Comparison of ENCODE assay signal across 13 cellular contexts in genomic region chr19:33294058-33294798, GRCh38. TPM values are rescaled to one million over a fixed set of nuclear protein-coding genes. Genes with fewer than 3 reads are reported as not detected.
DNase-seq lines count a peak whose midpoint lies in the region; ATAC-seq and TF ChIP-seq lines count a peak whose summit lies in the region.
"Had no signal": no experiment of that assay in that cellular context is flagged by ENCODE, and none has a peak within 500 bp of the region (broad histone marks: within the 10 kb centered on the region; RNA-seq: fewer than 3 reads in every experiment).

No MANE protein-coding gene starts in this region.

- no peak for TF ChIP-seq CTCF in liver (IDR thresholded peaks at IDR 0.05; ENCODE audit: low read depth, low read length, missing input control)

- WGBS in GM23248 (ENCODE audit: low coverage in 1 of 2, low lambda C conversion rate in 2 of 2, missing lambda C conversion rate in 2 of 2), 2 experiments = 83 to 87% methylated on average over 13 of the region's 13 CpGs
- WGBS in liver = 69% methylated on average over 13 of the region's 13 CpGs

- H3K79me2 ChIP-seq in GM23248 (ENCODE audit: insufficient read depth) = no peaks in the 10 kb centered on the region

- 0 out of 2 replicates have a peak overlapping the region, but pooled peaks have one; percentile 47 for H3K9ac ChIP-seq in GM23248
- H3K9ac ChIP-seq in liver (ENCODE audit: low read depth in 1 of 2, low read length in 2 of 2) = peak overlapping the region in 1 of 2 donors; percentile 18
- peak overlapping the region in 1 of 3 donors; percentile 40 for H3K9ac ChIP-seq in skeletal muscle tissue (ENCODE audit: low read depth in 1 of 3, low read length in 3 of 3)

- no peak overlapping the region for H3K4me2 ChIP-seq in GM23248 (ENCODE audit: unreplicated experiment)

- no peaks in the 10 kb centered on the region for H3K36me3 ChIP-seq in GM23248 (ENCODE audit: low read depth)
- H3K36me3 ChIP-seq in SJCRH30 = no peaks in the 10 kb centered on the region
- no peaks in the 10 kb centered on the region for H3K36me3 ChIP-seq in liver (ENCODE audit: control insufficient read depth in 4 of 4, insufficient read depth in 3 of 4, low read depth in 1 of 4, low read length in 3 of 4)
- no peaks in the 10 kb centered on the region for H3K36me3 ChIP-seq in skeletal muscle tissue (ENCODE audit: control insufficient read depth in 3 of 3, insufficient read depth in 3 of 3, low read length in 3 of 3)
- H3K36me3 ChIP-seq: heart right ventricle had no signal

- DNase-seq in GM23248 (no peak), SJCRH30 (no peak), DMS153 (lab: John Stamatoyannopoulos, UW) (no peak), NCI-H748 treated with DMSO at 0.1 percent for 48 hours (lab: John Stamatoyannopoulos, UW) (no peak), GM03348 (ENCODE audit: low spot score) (no peak)
- DNase-seq: activated CD4-positive, alpha-beta T cell treated with anti-CD3 and anti-CD28 coated beads, Interleukin-2, amount 50 U/mL, for 48 hours; heart right ventricle; left cardiac atrium; Right ventricle myocardium superior; T-helper 9 cell had no signal

- H3F3A ChIP-seq in GM23248 (ENCODE audit: insufficient read depth) = peaks cover 12% of the 10 kb centered on the region

- H3K27me3 ChIP-seq in GM23248 (replicated peaks; ENCODE audit: insufficient read depth) (peaks cover 7% of the 10 kb centered on the region; the same call in 1 of the 2 replicates), SJCRH30 (no peaks in the 10 kb centered on the region), liver (ENCODE audit: control insufficient read depth in 4 of 4, insufficient read depth in 4 of 4, low read length in 3 of 4) (no peaks in the 10 kb centered on the region), skeletal muscle tissue (ENCODE audit: control insufficient read depth in 3 of 3, insufficient read depth in 3 of 3, low read length in 3 of 3) (peaks cover 0 to 4% (median 0%) of the 10 kb centered on the region in 3 donors)

- H3K4me3 ChIP-seq in GM23248 = no peak overlapping the region
- H3K4me3 ChIP-seq in SJCRH30 = peak overlapping the region; percentile 43
- H3K4me3 ChIP-seq in liver (ENCODE audit: low read depth in 1 of 3, low read length in 3 of 3) = no peak overlapping the region
- H3K4me3 ChIP-seq in skeletal muscle tissue (ENCODE audit: low read length in 3 of 3) = no peak overlapping the region

- H3K9me2 ChIP-seq in GM23248 (ENCODE audit: insufficient read depth) = no peaks in the 10 kb centered on the region

- in situ Hi-C loops in GM23248 (cut with MboI) = no loop called here

- no peaks in the 10 kb centered on the region for H4K20me1 ChIP-seq in GM23248 (ENCODE audit: insufficient read depth)

- H3K4me1 ChIP-seq in GM23248 (ENCODE audit: insufficient read depth) = peaks cover 11% of the 10 kb centered on the region
- peaks cover 27% of the 10 kb centered on the region for H3K4me1 ChIP-seq in SJCRH30
- H3K4me1 ChIP-seq in liver (ENCODE audit: control insufficient read depth in 4 of 4, insufficient read depth in 4 of 4, low read length in 3 of 4) = peaks cover 17 to 65% (median 44%) of the 10 kb centered on the region in 4 donors
- H3K4me1 ChIP-seq in skeletal muscle tissue (ENCODE audit: control insufficient read depth in 3 of 3, insufficient read depth in 3 of 3, low read length in 3 of 3) = peaks cover 15 to 18% (median 17%) of the 10 kb centered on the region in 3 donors

- H2AFZ ChIP-seq in GM23248 = 0 out of 2 replicates have a peak overlapping the region, but pooled peaks have one; percentile 21

- no peak for ATAC-seq in HG03175 (IDR thresholded peaks at IDR 0.05; ENCODE audit: unreplicated experiment)

- TF ChIP-seq RAD21 in liver (IDR thresholded peaks at IDR 0.05) = no peak

- H3K27ac ChIP-seq in GM23248 = no peak overlapping the region
- H3K27ac ChIP-seq in SJCRH30 = peak overlapping the region; percentile 90
- peak overlapping the region; percentile 96 to 97 for H3K27ac ChIP-seq in liver (ENCODE audit: low read depth in 1 of 2, low read length in 2 of 2)
- peak overlapping the region; percentile 63 for H3K27ac ChIP-seq in skeletal muscle tissue (ENCODE audit: low read depth, low read length)

- no peaks in the 10 kb centered on the region for H3K9me3 ChIP-seq in GM23248 (ENCODE audit: low read depth)
- H3K9me3 ChIP-seq in SJCRH30 (replicated peaks) = no peaks in the 10 kb centered on the region
- no peaks in the 10 kb centered on the region for H3K9me3 ChIP-seq in liver (ENCODE audit: control insufficient read depth in 4 of 4, low read length in 3 of 4)
- H3K9me3 ChIP-seq in skeletal muscle tissue (ENCODE audit: control insufficient read depth in 3 of 3, low read length in 3 of 3) = peaks cover 0 to 6% (median 4%) of the 10 kb centered on the region in 3 donors

TF ChIP-seq in liver, 16 proteins besides CTCF, POLR2A, EP300 and RAD21:
- TF ChIP-seq HNF4A (conservative IDR thresholded peaks at IDR 0.05) = no peak
- TF ChIP-seq FOXA2 (IDR thresholded peaks at IDR 0.05) = no peak
- no peak for TF ChIP-seq HNF4G (IDR thresholded peaks at IDR 0.05)
- TF ChIP-seq TAF1 (conservative IDR thresholded peaks at IDR 0.05) = no peak
- TF ChIP-seq NR2F2 (IDR thresholded peaks at IDR 0.05) = no peak
- no peak for TF ChIP-seq FOXA1 (IDR thresholded peaks at IDR 0.05)

RNA-seq across cellular contexts. Expression of gene CEBPA, which starts 8.1 kb away (rescaled TPM):
- total RNA-seq in GM23248 (2014; rRNA removed; shearing (Covaris generic)) = 0.22 and 0.63 TPM in 2 replicates
- polyA plus RNA-seq in GM23248 (2016; fragmentation: Nextera tagmentation; extraction: Ambion mirVana) (not detected in 2 replicates), liver (100 to 1,000 TPM in 1 of 2 donors, 10 to 100 TPM in 1; 32.9 to 112 TPM)
- total RNA-seq in SJCRH30 (2014; rRNA removed; shearing (Covaris generic)) = 5.8 and 5.9 TPM in 2 replicates
- total RNA-seq in liver (10 to 100 TPM; 70.0 to 95.5 TPM), skeletal muscle tissue (17.2 TPM)
